Comparison of ENCODE assay signal across 2 cellular contexts in the genomic region with DNA sequence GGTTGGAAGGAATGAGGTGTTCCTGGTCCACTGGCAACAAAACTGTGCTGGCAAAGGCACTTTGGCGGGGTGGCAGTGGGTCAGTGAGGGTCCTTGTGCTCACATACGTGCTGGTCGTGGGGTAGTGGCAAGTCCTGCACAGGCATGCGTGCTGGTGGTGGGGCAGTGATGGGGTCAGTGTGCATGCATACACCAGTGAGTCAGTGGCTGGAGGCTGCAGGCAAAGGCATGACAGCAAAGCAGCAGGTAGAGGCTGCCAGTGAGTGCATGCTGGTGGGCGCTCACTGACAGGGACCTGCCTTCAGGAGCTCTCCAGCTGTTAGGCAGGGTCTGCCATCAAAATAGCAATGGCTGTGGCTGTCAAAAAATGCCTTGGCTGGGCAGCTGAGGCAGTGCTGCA.
TF ChIP-seq lines count a peak whose summit lies in the region.

No MANE protein-coding gene starts in this region.

TF ChIP-seq in H1, 55 proteins besides CTCF, POLR2A, EP300 and RAD21:
- no peak for TF ChIP-seq SUZ12 (IDR thresholded peaks at IDR 0.05; ENCODE audit: low read length)

TF ChIP-seq in GM23338, 12 proteins besides CTCF, POLR2A, EP300 and RAD21:
- TF ChIP-seq ZNF114 (CRISPR knock-in tag; IDR thresholded peaks at IDR 0.05), result no peak
- TF ChIP-seq ZNF331 (CRISPR knock-in tag; IDR thresholded peaks at IDR 0.05; ENCODE audit: low read depth), result no peak
- TF ChIP-seq, protein P1, sequence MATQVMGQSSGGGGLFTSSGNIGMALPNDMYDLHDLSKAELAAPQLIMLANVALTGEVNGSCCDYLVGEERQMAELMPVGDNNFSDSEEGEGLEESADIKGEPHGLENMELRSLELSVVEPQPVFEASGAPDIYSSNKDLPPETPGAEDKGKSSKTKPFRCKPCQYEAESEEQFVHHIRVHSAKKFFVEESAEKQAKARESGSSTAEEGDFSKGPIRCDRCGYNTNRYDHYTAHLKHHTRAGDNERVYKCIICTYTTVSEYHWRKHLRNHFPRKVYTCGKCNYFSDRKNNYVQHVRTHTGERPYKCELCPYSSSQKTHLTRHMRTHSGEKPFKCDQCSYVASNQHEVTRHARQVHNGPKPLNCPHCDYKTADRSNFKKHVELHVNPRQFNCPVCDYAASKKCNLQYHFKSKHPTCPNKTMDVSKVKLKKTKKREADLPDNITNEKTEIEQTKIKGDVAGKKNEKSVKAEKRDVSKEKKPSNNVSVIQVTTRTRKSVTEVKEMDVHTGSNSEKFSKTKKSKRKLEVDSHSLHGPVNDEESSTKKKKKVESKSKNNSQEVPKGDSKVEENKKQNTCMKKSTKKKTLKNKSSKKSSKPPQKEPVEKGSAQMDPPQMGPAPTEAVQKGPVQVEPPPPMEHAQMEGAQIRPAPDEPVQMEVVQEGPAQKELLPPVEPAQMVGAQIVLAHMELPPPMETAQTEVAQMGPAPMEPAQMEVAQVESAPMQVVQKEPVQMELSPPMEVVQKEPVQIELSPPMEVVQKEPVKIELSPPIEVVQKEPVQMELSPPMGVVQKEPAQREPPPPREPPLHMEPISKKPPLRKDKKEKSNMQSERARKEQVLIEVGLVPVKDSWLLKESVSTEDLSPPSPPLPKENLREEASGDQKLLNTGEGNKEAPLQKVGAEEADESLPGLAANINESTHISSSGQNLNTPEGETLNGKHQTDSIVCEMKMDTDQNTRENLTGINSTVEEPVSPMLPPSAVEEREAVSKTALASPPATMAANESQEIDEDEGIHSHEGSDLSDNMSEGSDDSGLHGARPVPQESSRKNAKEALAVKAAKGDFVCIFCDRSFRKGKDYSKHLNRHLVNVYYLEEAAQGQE (IDR thresholded peaks at IDR 0.05; ENCODE audit: unreplicated experiment), result no peak
- TF ChIP-seq STAT1 (IDR thresholded peaks at IDR 0.05; ENCODE audit: unreplicated experiment), result no peak
- TF ChIP-seq EZH2phosphoT487 (IDR thresholded peaks at IDR 0.05; ENCODE audit: unreplicated experiment), result no peak
